Comparison of ENCODE assay signal across 8 cellular contexts in genomic region chr22:37933711-37934376, GRCh38. TPM values are rescaled to one million over a fixed set of nuclear protein-coding genes. Genes with fewer than 3 reads are reported as not detected.
DNase-seq lines count a peak whose midpoint lies in the region; ATAC-seq and TF ChIP-seq lines count a peak whose summit lies in the region.

No MANE protein-coding gene starts in this region.

- no peak overlapping the region for H3K4me3 ChIP-seq in choroid plexus epithelial cell (ENCODE audit: low read depth, low read length)
- no peak overlapping the region for H3K4me3 ChIP-seq in left lung

- H3K27ac Mint-ChIP-seq in activated CD4-positive, alpha-beta T cell treated with anti-CD3 and anti-CD28 coated beads for 36 hours, result no peak overlapping the region

- no peaks in the 10 kb centered on the region for H3K9me3 Mint-ChIP-seq in activated CD4-positive, alpha-beta T cell treated with anti-CD3 and anti-CD28 coated beads for 36 hours (ENCODE audit: low read depth)

- TF ChIP-seq CTCF in GM10266 (IDR thresholded peaks at IDR 0.05; ENCODE audit: control insufficient read depth, insufficient read depth, low read depth, missing control alignments) (peak; percentile 96), choroid plexus epithelial cell (conservative IDR thresholded peaks at IDR 0.05; ENCODE audit: low read depth, low read length) (peak; percentile 93), left lung (IDR thresholded peaks at IDR 0.05) (peak; percentile 96)

- no peaks in the 10 kb centered on the region for H3K27me3 Mint-ChIP-seq in activated CD4-positive, alpha-beta T cell treated with anti-CD3 and anti-CD28 coated beads for 36 hours

- H3K9me3 ChIP-seq in left lung, result no peaks in the 10 kb centered on the region

- peaks cover 6% of the 10 kb centered on the region for H3K36me3 Mint-ChIP-seq in activated CD4-positive, alpha-beta T cell treated with anti-CD3 and anti-CD28 coated beads for 36 hours (ENCODE audit: low read depth)

- peaks cover 29 to 49% of the 10 kb centered on the region in 2 donors for H3K4me1 ChIP-seq in left lung

- DNase-seq in GM10266 (ENCODE audit: extremely low spot score) (peak; percentile 90), NCI-H2227 (lab: John Stamatoyannopoulos, UW; ENCODE audit: unreplicated experiment) (peak; percentile 74), choroid plexus epithelial cell (ENCODE audit: low read depth) (peak; percentile 93), left lung (peak; percentile 90 to 98)
- peak; percentile 94 for DNase-seq in activated CD4-positive, alpha-beta T cell treated with anti-CD3 and anti-CD28 coated beads for 36 hours
- peak; percentile 88 for DNase-seq in stimulated activated CD4-positive, alpha-beta T cell treated with anti-CD3 and anti-CD28 coated beads, Interleukin-1b, Interleukin-23, amount 100 ng/mL, for 48 hours

- no peak overlapping the region for H3K4me3 Mint-ChIP-seq in activated CD4-positive, alpha-beta T cell treated with anti-CD3 and anti-CD28 coated beads for 36 hours

- intact Hi-C loops in activated CD4-positive, alpha-beta T cell treated with anti-CD3 and anti-CD28 coated beads for 36 hours (cut with DNase I, micrococcal nuclease), result loop anchor here (1.0 to 10.0 kb wide), 5 partner anchors 19 to 117 kb away; partner anchors contain the start of genes C22orf23 (in 2 of the 2), POLR2F (in 2 of the 2) and MICALL1 (in 1 of the 2)
- intact Hi-C loops in left lung (cut with DNase I), result no loop called here

- H3K4me1 Mint-ChIP-seq in activated CD4-positive, alpha-beta T cell treated with anti-CD3 and anti-CD28 coated beads for 36 hours, result peaks cover 11% of the 10 kb centered on the region

- CTCF ChIA-PET in activated CD4-positive, alpha-beta T cell treated with anti-CD3 and anti-CD28 coated beads for 36 hours (lab: Charles Lee), result interaction anchor here (0.6 to 4.7 kb wide), 13 partner anchors 18 to 1734 kb away, joined by 3 to 20 read pairs (median 4); partner anchors contain the start of genes C22orf23, MICALL1 and POLR2F

- peak; percentile 85 for ATAC-seq in HG02642 (IDR thresholded peaks at IDR 0.05; ENCODE audit: poor library complexity, unreplicated experiment)
- peak; percentile 100 for ATAC-seq in activated CD4-positive, alpha-beta T cell treated with anti-CD3 and anti-CD28 coated beads for 36 hours
- ATAC-seq in left lung, result peak; percentile 87
- no peak for ATAC-seq in HG02852 (IDR thresholded peaks at IDR 0.05; ENCODE audit: unreplicated experiment)

- H3K36me3 ChIP-seq in left lung, result peaks cover 0 to 64% of the 10 kb centered on the region in 2 donors

- no peaks in the 10 kb centered on the region for H3K27me3 ChIP-seq in left lung

- peak overlapping the region; percentile 40 to 73 for H3K27ac ChIP-seq in left lung

- POLR2A ChIA-PET in activated CD4-positive, alpha-beta T cell treated with anti-CD3 and anti-CD28 coated beads for 36 hours (lab: Charles Lee), result interaction anchor here (1.0 to 1.4 kb wide), 2 partner anchors 23 to 27 kb away, joined by 3 read pairs; no protein-coding TSS in a partner anchor

RNA-seq across cellular contexts. Expression of gene C22orf23, which starts 19.6 kb away (rescaled TPM):
- total RNA-seq in activated CD4-positive, alpha-beta T cell treated with anti-CD3 and anti-CD28 coated beads for 36 hours, result under 1 TPM in 1 of 2 experiments, not detected in 1; 0.16 TPM
- under 1 TPM; 0.26 to 0.65 TPM for total RNA-seq in left lung

RNA-seq across cellular contexts. Expression of gene POLR2F, which starts 19.7 kb away (rescaled TPM):
- total RNA-seq in activated CD4-positive, alpha-beta T cell treated with anti-CD3 and anti-CD28 coated beads for 36 hours, result 10 to 100 TPM; 70.5 to 77.8 TPM
- 10 to 100 TPM; 58.3 to 64.9 TPM for total RNA-seq in left lung

RNA-seq across cellular contexts. Expression of gene MICALL1, which starts 27.7 kb away (rescaled TPM):
- total RNA-seq in activated CD4-positive, alpha-beta T cell treated with anti-CD3 and anti-CD28 coated beads for 36 hours, result 10 to 100 TPM; 11.2 to 11.8 TPM
- total RNA-seq in left lung, result 10 to 100 TPM; 35.8 to 36.8 TPM

RNA-seq across cellular contexts. Expression of gene SOX10, which starts 50.5 kb away (rescaled TPM):
- total RNA-seq in activated CD4-positive, alpha-beta T cell treated with anti-CD3 and anti-CD28 coated beads for 36 hours, result not detected
- not detected for total RNA-seq in left lung

Comparison
In these comparisons a context has a peak if more than half of its experiments do, and no peak if none do; other contexts are left out.
1. intact Hi-C loops: an anchor here in activated CD4-positive, alpha-beta T cell treated with anti-CD3 and anti-CD28 coated beads for 36 hours (1.0 to 10.0 kb wide); none called in left lung.